11 cellular contexts compared by ENCODE assay signal in the genomic region with DNA sequence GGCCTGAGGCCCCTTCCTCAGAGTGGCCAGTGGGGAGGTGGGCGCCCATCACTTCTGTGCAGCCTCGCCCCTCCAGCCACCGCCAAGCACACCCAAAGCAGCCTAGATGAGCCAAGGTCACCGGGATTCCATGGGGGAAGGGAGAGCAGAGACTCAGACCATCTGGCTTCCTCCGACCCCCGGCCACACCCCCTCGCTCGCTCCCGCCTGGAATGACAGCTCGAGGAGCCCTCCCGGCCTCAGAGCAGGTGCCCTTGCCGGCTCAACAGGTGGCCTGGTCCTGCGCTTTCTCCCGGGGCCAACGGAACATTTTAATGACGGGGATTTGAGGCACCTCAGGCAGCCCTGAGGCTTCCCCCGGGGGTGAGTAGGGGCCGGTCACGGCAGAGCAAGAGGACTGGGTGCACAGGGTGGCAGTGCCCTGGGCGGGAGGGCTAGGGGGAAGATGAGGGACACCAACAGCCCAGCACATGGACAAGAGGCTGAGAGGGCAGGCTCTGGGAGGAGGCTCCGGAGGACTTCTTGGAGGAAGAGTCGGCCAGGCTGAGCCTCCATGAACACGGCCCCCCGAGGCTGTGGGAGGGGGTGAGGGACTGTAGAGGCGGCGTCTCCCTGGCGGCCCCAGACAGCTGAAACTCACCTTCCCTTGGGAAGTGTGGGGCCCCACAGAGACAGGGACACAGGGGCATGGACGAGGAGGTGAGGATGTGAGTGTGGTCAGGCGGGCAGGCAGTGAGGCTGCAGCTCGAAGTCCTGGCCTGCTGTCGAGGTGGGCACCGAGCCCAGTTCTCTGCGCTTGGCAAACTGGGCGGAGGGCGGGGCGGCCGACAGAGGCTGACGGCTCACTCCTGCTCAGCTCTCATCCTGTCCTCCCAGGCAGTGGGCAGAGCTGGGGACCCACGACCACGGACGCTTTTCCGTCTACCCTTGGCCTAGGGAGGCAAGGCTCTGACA.
DNase-seq lines count a peak whose midpoint lies in the region.
"Had no signal": no experiment of that assay in that cellular context is flagged by ENCODE, and none has a peak within 500 bp of the region (broad histone marks: within the 10 kb centered on the region; RNA-seq: fewer than 3 reads in every experiment).

No MANE protein-coding gene starts in this region.

- H3K27me3 ChIP-seq in effector memory CD4-positive, alpha-beta T cell (replicated peaks; ENCODE audit: control insufficient read depth, insufficient read depth, low read length, poor library complexity, severe bottlenecking) = peaks cover 2% of the 10 kb centered on the region

- no peaks in the 10 kb centered on the region for H3K36me3 ChIP-seq in effector memory CD4-positive, alpha-beta T cell (ENCODE audit: control insufficient read depth, insufficient read depth, low read length)

- peak; percentile 14 for DNase-seq in DMS79 treated with DMSO at 0.1 percent for 48 hours (lab: John Stamatoyannopoulos, UW)
- DNase-seq in DMS79 (lab: John Stamatoyannopoulos, UW) = no peak
- DNase-seq in NCI-H446 (lab: John Stamatoyannopoulos, UW) = peak; percentile 41 to 69
- DNase-seq in fibroblast of peridontal ligament (ENCODE audit: extremely low read depth) = peak; percentile 22
- peak; percentile 12 for DNase-seq in superior temporal gyrus (ENCODE audit: extremely low spot score)
- no peak for DNase-seq in effector memory CD4-positive, alpha-beta T cell
- DNase-seq in D341Med (ENCODE audit: low spot score) = no peak
- no peak for DNase-seq in middle frontal gyrus (ENCODE audit: extremely low spot score, low spot score)
- DNase-seq: MM.1S, SW 1271 had no signal

- no peak overlapping the region for H3K4me3 ChIP-seq in effector memory CD4-positive, alpha-beta T cell (ENCODE audit: insufficient read depth, low read depth, low read length, poor library complexity, severe bottlenecking)

- no peaks in the 10 kb centered on the region for H3K4me1 ChIP-seq in effector memory CD4-positive, alpha-beta T cell (ENCODE audit: control insufficient read depth, insufficient read depth, low read length, poor library complexity, severe bottlenecking)

- no peak overlapping the region for H3K27ac ChIP-seq in effector memory CD4-positive, alpha-beta T cell (ENCODE audit: insufficient read depth, low read length, poor library complexity, severe bottlenecking)
- H3K27ac ChIP-seq: 22Rv1 had no signal

- no peaks in the 10 kb centered on the region for H3K9me3 ChIP-seq in effector memory CD4-positive, alpha-beta T cell (ENCODE audit: control insufficient read depth, low read length)

Comparison
In these comparisons a context has a peak if more than half of its experiments do, and no peak if none do; other contexts are left out.
1. DNase-seq: peak in DMS79 treated with DMSO at 0.1 percent for 48 hours (single experiment), NCI-H446 (2 of 2), fibroblast of peridontal ligament (single experiment) and superior temporal gyrus (single experiment); none in DMS79 (single experiment), effector memory CD4-positive, alpha-beta T cell (0 of 3), D341Med (single experiment) and middle frontal gyrus (single experiment).